In the genomic region with DNA sequence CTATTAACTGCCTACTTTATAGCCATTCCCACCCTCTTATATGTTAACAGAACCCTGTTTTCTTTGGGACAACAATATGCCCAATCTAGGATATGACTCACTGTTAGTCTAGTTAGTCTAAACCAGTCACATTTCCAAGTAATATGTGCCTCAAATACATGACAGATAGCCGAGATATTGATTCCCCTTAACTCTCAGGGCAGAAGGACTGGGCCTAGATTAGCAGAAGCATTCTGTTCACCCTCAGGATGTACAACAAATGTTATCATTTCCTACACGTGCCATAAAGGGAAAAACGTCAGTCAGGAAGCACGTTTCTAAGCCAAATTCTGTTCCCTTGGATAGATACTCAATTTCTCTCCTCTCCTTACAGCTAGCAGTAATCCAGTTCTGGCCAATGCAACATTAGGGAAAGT, we compare ENCODE assay signal across 16 cellular contexts.
A peak's percentile ranks its signal among the peaks of the same experiment; 100 is the strongest.
DNase-seq lines count a peak whose midpoint lies in the region; ATAC-seq, FAIRE-seq and TF ChIP-seq lines count a peak whose summit lies in the region.
"Had no signal": no experiment of that assay in that cellular context is flagged by ENCODE, and none has a peak within 500 bp of the region (broad histone marks: within the 10 kb centered on the region; RNA-seq: fewer than 3 reads in every experiment).

No MANE protein-coding gene starts in this region.

- H3K27me3 ChIP-seq in IMR-90 (ENCODE audit: control insufficient read depth, insufficient read depth, low read length): no peaks in the 10 kb centered on the region
- H3K27me3 ChIP-seq in bronchial epithelial cell (ENCODE audit: control insufficient read depth, insufficient read depth, low read length): no peaks in the 10 kb centered on the region
- no peaks in the 10 kb centered on the region for H3K27me3 ChIP-seq in left lung
- no peaks in the 10 kb centered on the region for H3K27me3 ChIP-seq in SK-N-SH (ENCODE audit: insufficient read depth)
- H3K27me3 ChIP-seq: SJSA1, stomach had no signal

- H3K27ac Mint-ChIP-seq in progenitor cell of endocrine pancreas: no peak overlapping the region
- H3K27ac Mint-ChIP-seq: activated naive CD8-positive, alpha-beta T cell treated with anti-CD3 and anti-CD28 coated beads for 36 hours had no signal

- no peaks in the 10 kb centered on the region for H4K20me1 ChIP-seq in IMR-90 (ENCODE audit: insufficient read depth, low read length)
- H4K20me1 ChIP-seq in SK-N-SH (ENCODE audit: insufficient read depth): no peaks in the 10 kb centered on the region

- in situ Hi-C loops in IMR-90 (cut with MboI; ENCODE audit: low sequenced_read_pairs): no loop called here

- H3K9me3 ChIP-seq in IMR-90 (ENCODE audit: control insufficient read depth, insufficient read depth, low read length) (no peaks in the 10 kb centered on the region), left lung (no peaks in the 10 kb centered on the region), SK-N-SH (no peaks in the 10 kb centered on the region)
- H3K9me3 ChIP-seq: SJSA1, stomach had no signal

- no peak overlapping the region for H3K4me3 Mint-ChIP-seq in progenitor cell of endocrine pancreas (ENCODE audit: low read depth)
- H3K4me3 Mint-ChIP-seq: activated naive CD8-positive, alpha-beta T cell treated with anti-CD3 and anti-CD28 coated beads for 36 hours; central memory CD8-positive, alpha-beta T cell had no signal

- H3K14ac ChIP-seq in IMR-90 (replicated peaks; ENCODE audit: low read depth, low read length): no peak overlapping the region

- BruUV-seq in IMR-90 (replicated peaks; lab: Mats Ljungman, UMichigan): no TSS peak

- H3K4me2 ChIP-seq in IMR-90 (ENCODE audit: low read depth, low read length) (no peak overlapping the region), SK-N-SH (no peak overlapping the region)

- H3K18ac ChIP-seq in IMR-90 (ENCODE audit: low read depth, low read length): no peak overlapping the region

- no peak overlapping the region for H4K5ac ChIP-seq in IMR-90 (ENCODE audit: low read depth, low read length)

- no peaks in the 10 kb centered on the region for H3K36me3 Mint-ChIP-seq in progenitor cell of endocrine pancreas (ENCODE audit: insufficient read depth)

- peaks cover 7% of the 10 kb centered on the region for H3K4me1 Mint-ChIP-seq in progenitor cell of endocrine pancreas (ENCODE audit: low read depth)
- H3K4me1 Mint-ChIP-seq: activated naive CD8-positive, alpha-beta T cell treated with anti-CD3 and anti-CD28 coated beads for 36 hours; central memory CD8-positive, alpha-beta T cell had no signal

- H3K36me3 ChIP-seq in IMR-90 (ENCODE audit: control insufficient read depth, insufficient read depth, low read length): no peaks in the 10 kb centered on the region
- H3K36me3 ChIP-seq in bronchial epithelial cell (ENCODE audit: control insufficient read depth, insufficient read depth, low read length): no peaks in the 10 kb centered on the region
- H3K36me3 ChIP-seq in left lung: no peaks in the 10 kb centered on the region
- H3K36me3 ChIP-seq in SK-N-SH (replicated peaks in 1 of 2; ENCODE audit: control insufficient read depth in 1 of 2, insufficient read depth in 2 of 2, low read length in 1 of 2): no peaks in the 10 kb centered on the region
- H3K36me3 ChIP-seq: SJSA1, stomach had no signal

- intact Hi-C loops in IMR-90 (cut with micrococcal nuclease): no loop called here
- intact Hi-C loops in left lung (cut with DNase I): no loop called here

- no peak overlapping the region for H2BK20ac ChIP-seq in IMR-90 (ENCODE audit: low read depth, low read length)

- ATAC-seq in IMR-90 (ENCODE audit: low read depth) (peak; percentile 48; the same call in 1 of the 2 replicates), left lung (peak; percentile 24), HG02588 (IDR thresholded peaks at IDR 0.05; ENCODE audit: unreplicated experiment) (no peak)

- no peak for FAIRE-seq in bronchial epithelial cell (lab: Jason Lieb, UNC)
- FAIRE-seq: D721Med had no signal

- H3K79me2 ChIP-seq in SK-N-SH (ENCODE audit: insufficient read depth): no peaks in the 10 kb centered on the region

- no peak overlapping the region for H3K56ac ChIP-seq in IMR-90 (ENCODE audit: extremely low read depth, insufficient read depth, low read length)

- TF ChIP-seq CTCF in IMR-90 (conservative IDR thresholded peaks at IDR 0.05; ENCODE audit: low read depth, low read length): no peak
- TF ChIP-seq CTCF in bronchial epithelial cell (IDR thresholded peaks at IDR 0.05; ENCODE audit: insufficient read depth, low read length, severe bottlenecking): no peak
- no peak for TF ChIP-seq CTCF in left lung (IDR thresholded peaks at IDR 0.05)
- no peak for TF ChIP-seq CTCF in progenitor cell of endocrine pancreas (IDR thresholded peaks at IDR 0.05; ENCODE audit: unreplicated experiment)
- TF ChIP-seq CTCF in SK-N-SH (IDR thresholded peaks at IDR 0.05): no peak

- no peak overlapping the region for H4K8ac ChIP-seq in IMR-90 (ENCODE audit: low read depth in 2 of 2, low read length in 2 of 2)

- no peak overlapping the region for H3K9ac ChIP-seq in IMR-90 (ENCODE audit: low read depth, low read length)
- no peak overlapping the region for H3K9ac ChIP-seq in SK-N-SH

- H2AFZ ChIP-seq in IMR-90 (replicated peaks; ENCODE audit: low read length, poor library complexity): no peak overlapping the region
- no peak overlapping the region for H2AFZ ChIP-seq in SK-N-SH (ENCODE audit: low read depth)

- H3K27me3 Mint-ChIP-seq in progenitor cell of endocrine pancreas: no peaks in the 10 kb centered on the region
- H3K27me3 Mint-ChIP-seq: activated naive CD8-positive, alpha-beta T cell treated with anti-CD3 and anti-CD28 coated beads for 36 hours; central memory CD8-positive, alpha-beta T cell had no signal

- H3K9me3 Mint-ChIP-seq in progenitor cell of endocrine pancreas (ENCODE audit: low read depth): no peaks in the 10 kb centered on the region
- H3K9me3 Mint-ChIP-seq: activated naive CD8-positive, alpha-beta T cell treated with anti-CD3 and anti-CD28 coated beads for 36 hours; central memory CD8-positive, alpha-beta T cell had no signal

- no peak overlapping the region for H4K91ac ChIP-seq in IMR-90 (ENCODE audit: insufficient read depth, low read depth, low read length)

- CTCF ChIA-PET in IMR-90 (lab: Yijun Ruan, JAX): no interaction called here
- CTCF ChIA-PET in SK-N-SH (lab: Yijun Ruan, JAX): interaction anchor here (0.9 kb wide), 1 partner anchor 66 kb away, joined by 3 read pairs; no protein-coding TSS in a partner anchor

- H3K27ac ChIP-seq in IMR-90 (ENCODE audit: insufficient read depth, low read length) (no peak overlapping the region), left lung (peak overlapping the region in 1 of 2 donors; percentile 20), SK-N-SH (ENCODE audit: low read depth in 2 of 2, low read length in 1 of 2) (no peak overlapping the region)
- H3K27ac ChIP-seq: SJSA1 had no signal

- 63% methylated on average over 1 of the region's 4 CpGs; no CpG with 5 or more reads in 1 of the 2 experiments for WGBS in IMR-90 (ENCODE audit: extremely low coverage in 2 of 2, insufficient read length in 1 of 2), 2 experiments
- 73% methylated on average over 4 of the region's 4 CpGs for WGBS in SK-N-SH (ENCODE audit: low lambda C conversion rate)

- H3K23ac ChIP-seq in IMR-90 (ENCODE audit: low read depth, low read length): no peak overlapping the region

- no peak overlapping the region for H3K4ac ChIP-seq in IMR-90 (ENCODE audit: low read depth, low read length)

- H2BK15ac ChIP-seq in IMR-90 (ENCODE audit: low read depth, low read length): no peak overlapping the region

- no peaks in the 10 kb centered on the region for H3K9me1 ChIP-seq in IMR-90 (ENCODE audit: insufficient read depth, low read length)

- H3K9me2 ChIP-seq in SK-N-SH: no peaks in the 10 kb centered on the region

- H3K79me1 ChIP-seq in IMR-90 (ENCODE audit: low read depth in 1 of 2, low read length in 2 of 2): no peaks in the 10 kb centered on the region; a peak in 1 of 4 replicates

- DNase-seq in CMK (ENCODE audit: low read depth): peak; percentile 48
- peak; percentile 29 for DNase-seq in IMR-90
- peak; percentile 66 for DNase-seq in bronchial epithelial cell (ENCODE audit: low read depth)
- no peak for DNase-seq in left lung
- no peak for DNase-seq in dedifferentiated amniotic fluid mesenchymal stem cell (ENCODE audit: extremely low spot score)
- DNase-seq in progenitor cell of endocrine pancreas (ENCODE audit: low spot score, unreplicated experiment): no peak
- no peak for DNase-seq in SK-N-SH
- DNase-seq: activated naive CD8-positive, alpha-beta T cell treated with anti-CD3 and anti-CD28 coated beads for 36 hours; activated T-cell treated with anti-CD3 and anti-CD28 coated beads, Interleukin-2, amount 50 U/mL, for 1 hour; stimulated activated CD4-positive, alpha-beta T cell treated with anti-CD3 and anti-CD28 coated beads, Interleukin-12 subunit alpha, Interleukin-12 subunit beta, amount 100 ng/mL, for 4 hours; stomach; T1000 had no signal

- H3F3A ChIP-seq in SK-N-SH (replicated peaks; ENCODE audit: insufficient read depth): no peaks in the 10 kb centered on the region

- no peaks in the 10 kb centered on the region for H3K4me1 ChIP-seq in IMR-90 (ENCODE audit: control insufficient read depth, insufficient read depth, low read length)
- H3K4me1 ChIP-seq in left lung: no peaks in the 10 kb centered on the region
- peaks cover 0 to 6% of the 10 kb centered on the region in 2 experiments; a peak in 1 of 4 replicates for H3K4me1 ChIP-seq in SK-N-SH (ENCODE audit: control insufficient read depth in 1 of 2, insufficient read depth in 2 of 2, low read depth in 1 of 2, low read length in 1 of 2)

- TF ChIP-seq EP300 in SK-N-SH (IDR thresholded peaks at IDR 0.05; ENCODE audit: borderline replicate concordance in 1 of 2, low read depth in 1 of 2, low read length in 1 of 2): no peak

- POLR2A ChIA-PET in IMR-90 (lab: Charles Lee; ENCODE audit: unreplicated experiment) (no interaction called here), SK-N-SH (lab: Yijun Ruan, JAX) (no interaction called here)

- dilution Hi-C loops in IMR-90 (cut with HindIII; ENCODE audit: low sequenced_read_pairs, unreplicated experiment): no loop called here

- no peak for TF ChIP-seq POLR2A in IMR-90 (IDR thresholded peaks at IDR 0.05; ENCODE audit: low read depth, low read length)

- H2BK5ac ChIP-seq in IMR-90 (ENCODE audit: low read depth, low read length, poor library complexity, severe bottlenecking): no peak overlapping the region

- H2AK5ac ChIP-seq in IMR-90 (ENCODE audit: low read depth, low read length): no peak overlapping the region

- H3K4me3 ChIP-seq in IMR-90 (ENCODE audit: insufficient read depth, low read depth, low read length) (no peak overlapping the region), bronchial epithelial cell (ENCODE audit: low read depth, low read length) (no peak overlapping the region), left lung (no peak overlapping the region), SK-N-SH (ENCODE audit: low read depth in 2 of 2, low read length in 1 of 2) (no peak overlapping the region)
- H3K4me3 ChIP-seq: SJSA1, stomach had no signal

- TF ChIP-seq RAD21 in IMR-90 (IDR thresholded peaks at IDR 0.05; ENCODE audit: low read length) (no peak), SK-N-SH (IDR thresholded peaks at IDR 0.05; ENCODE audit: low read length) (no peak)

- no peak overlapping the region for H2BK120ac ChIP-seq in IMR-90 (ENCODE audit: low read depth, low read length)

- no peak overlapping the region for H2AK9ac ChIP-seq in IMR-90 (replicated peaks; ENCODE audit: low read depth, low read length, poor library complexity)

TF ChIP-seq in IMR-90, 13 proteins besides CTCF, POLR2A, EP300 and RAD21 (continues in another document):
- no peak for TF ChIP-seq NFE2L2 (IDR thresholded peaks at IDR 0.05; ENCODE audit: low read depth, low read length)

Comparison
In these comparisons a context has a peak if more than half of its experiments do, and no peak if none do; other contexts are left out.
1. DNase-seq: peak in CMK (single experiment), IMR-90 (single experiment) and bronchial epithelial cell (single experiment); none in left lung (0 of 2), dedifferentiated amniotic fluid mesenchymal stem cell (single experiment), progenitor cell of endocrine pancreas (single experiment) and SK-N-SH (single experiment).